14 cellular contexts compared by ENCODE assay signal in the genomic region with DNA sequence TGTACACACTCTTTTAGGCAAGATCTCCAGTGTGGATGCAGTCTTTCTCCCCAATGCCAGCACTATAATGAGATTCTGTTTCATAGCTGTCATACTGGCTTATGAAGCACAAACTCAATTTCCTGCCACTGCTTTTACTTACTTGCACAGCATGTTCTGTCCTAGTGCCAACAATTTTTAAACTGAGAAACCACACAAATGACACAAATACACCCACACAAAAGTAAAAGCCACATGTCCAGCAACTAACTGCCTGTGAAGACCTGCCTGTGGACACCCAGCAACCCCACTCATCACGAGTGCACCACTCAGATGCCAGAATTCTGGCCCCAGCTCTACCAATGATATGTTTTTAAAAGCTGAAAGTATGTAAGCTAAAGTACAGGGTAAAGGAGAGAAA. TPM values are rescaled to one million over a fixed set of nuclear protein-coding genes. Genes with fewer than 3 reads are reported as not detected.
DNase-seq lines count a peak whose midpoint lies in the region; ATAC-seq and TF ChIP-seq lines count a peak whose summit lies in the region.
"Had no signal": no experiment of that assay in that cellular context is flagged by ENCODE, and none has a peak within 500 bp of the region (broad histone marks: within the 10 kb centered on the region; RNA-seq: fewer than 3 reads in every experiment).

No MANE protein-coding gene starts in this region.

- H3K79me2 ChIP-seq in OCI-LY7 (ENCODE audit: insufficient read depth, low read depth, low read length) = 0 out of 2 replicates have a peak, but pooled peaks cover 4% of the 10 kb centered on the region

- H3K4me1 ChIP-seq in OCI-LY7 (ENCODE audit: insufficient read depth, low read length, poor library complexity, severe bottlenecking) (no peaks in the 10 kb centered on the region), ascending aorta (no peaks in the 10 kb centered on the region)
- H3K4me1 ChIP-seq: lower lobe of right lung had no signal

- BruUV-seq in OCI-LY7 (replicated peaks; lab: Mats Ljungman, UMichigan) = no TSS peak

- no peak overlapping the region for H3K27ac ChIP-seq in OCI-LY7 (ENCODE audit: low read depth, low read length, poor library complexity, severe bottlenecking)
- no peak overlapping the region for H3K27ac ChIP-seq in ascending aorta
- H3K27ac ChIP-seq: esophagus muscularis mucosa, lower lobe of right lung had no signal

- H3K4me2 ChIP-seq in OCI-LY7 (ENCODE audit: low read length) = no peak overlapping the region

- H3K36me3 Mint-ChIP-seq in central memory CD8-positive, alpha-beta T cell (ENCODE audit: insufficient read depth) = peaks cover 33% of the 10 kb centered on the region
- H3K36me3 Mint-ChIP-seq in natural killer cell = peaks cover 39% of the 10 kb centered on the region

- no peaks in the 10 kb centered on the region for H3K27me3 Mint-ChIP-seq in central memory CD8-positive, alpha-beta T cell
- no peaks in the 10 kb centered on the region for H3K27me3 Mint-ChIP-seq in natural killer cell (ENCODE audit: low read depth in 2 of 2)
- H3K27me3 Mint-ChIP-seq: CD8-positive, alpha-beta memory T cell had no signal

- ATAC-seq in HG03442 (IDR thresholded peaks at IDR 0.05; ENCODE audit: unreplicated experiment) = peak; percentile 62
- ATAC-seq in central memory CD8-positive, alpha-beta T cell (replicated peaks; ENCODE audit: extremely low read depth, poor library complexity, severe bottlenecking) = no peak
- ATAC-seq in natural killer cell = peak; percentile 69 to 76 (median 74)
- ATAC-seq: lower lobe of right lung had no signal

- no peak overlapping the region for H2AFZ ChIP-seq in OCI-LY7 (ENCODE audit: low read length)

- H3K4me1 Mint-ChIP-seq in central memory CD8-positive, alpha-beta T cell = peaks cover 44% of the 10 kb centered on the region
- H3K4me1 Mint-ChIP-seq in natural killer cell = peaks cover 61 to 74% of the 10 kb centered on the region in 2 donors

- H3K36me3 ChIP-seq in OCI-LY7 (ENCODE audit: insufficient read depth, low read length) (peaks cover 65% of the 10 kb centered on the region), ascending aorta (peaks cover 0 to 35% of the 10 kb centered on the region in 2 donors)

- no peaks in the 10 kb centered on the region for H3K27me3 ChIP-seq in ascending aorta
- H3K27me3 ChIP-seq: esophagus muscularis mucosa had no signal

- TF ChIP-seq POLR2A in erythroblast (IDR thresholded peaks at IDR 0.05; ENCODE audit: low read length) = no peak

- CTCF ChIA-PET in OCI-LY7 (lab: Charles Lee; ENCODE audit: unreplicated experiment) = no interaction called here

- H3K27ac Mint-ChIP-seq in central memory CD8-positive, alpha-beta T cell (ENCODE audit: low read depth) = peak overlapping the region; percentile 65
- H3K27ac Mint-ChIP-seq in natural killer cell = peak overlapping the region; percentile 79 to 85

- no peak overlapping the region for H3K4me3 ChIP-seq in OCI-LY7 (ENCODE audit: low read depth, low read length, poor library complexity, severe bottlenecking)
- H3K4me3 ChIP-seq in ascending aorta = no peak overlapping the region
- H3K4me3 ChIP-seq: esophagus muscularis mucosa, lower lobe of right lung had no signal

- intact Hi-C loops in natural killer cell (cut with micrococcal nuclease) (no loop called here), OCI-LY7 (cut with micrococcal nuclease; ENCODE audit: unreplicated experiment) (no loop called here), ascending aorta (cut with DNase I) (no loop called here)

- TF ChIP-seq CTCF in natural killer cell (IDR thresholded peaks at IDR 0.05) (no peak), OCI-LY7 (conservative IDR thresholded peaks at IDR 0.05; ENCODE audit: low read length) (no peak), ascending aorta (IDR thresholded peaks at IDR 0.05) (no peak)

- H3K9me3 Mint-ChIP-seq in central memory CD8-positive, alpha-beta T cell = peaks cover 6% of the 10 kb centered on the region
- H3K9me3 Mint-ChIP-seq in natural killer cell = peaks cover 0 to 3% of the 10 kb centered on the region in 2 donors
- H3K9me3 Mint-ChIP-seq: CD8-positive, alpha-beta memory T cell had no signal

- DNase-seq in EL (peak; percentile 75), natural killer cell (no peak), OCI-LY7 (ENCODE audit: low spot score) (no peak), ascending aorta (ENCODE audit: low spot score in 2 of 2) (no peak), erythroblast (lab: John Stamatoyannopoulos, UW) (no peak)
- DNase-seq in central memory CD8-positive, alpha-beta T cell (ENCODE audit: low spot score in 2 of 2) = no peak
- DNase-seq in activated T-cell treated with anti-CD3 and anti-CD28 coated beads, Interleukin-2, amount 50 U/mL, for 1 hour = no peak
- DNase-seq: activated CD4-positive, alpha-beta T cell treated with anti-CD3 and anti-CD28 coated beads, Interleukin-2, amount 50 U/mL, for 48 hours; amniotic stem cell; CD8-positive, alpha-beta memory T cell; lower lobe of right lung; NCI-H526 had no signal

- POLR2A ChIA-PET in OCI-LY7 (lab: Charles Lee) = interaction anchor here (1.0 kb wide), 1 partner anchor 42 kb away, joined by 4 read pairs; no protein-coding TSS in a partner anchor

- peaks cover 7% of the 10 kb centered on the region; the same call in 1 of the 2 replicates for H3K9me3 ChIP-seq in OCI-LY7 (ENCODE audit: low read length)
- peaks cover 0 to 4% of the 10 kb centered on the region in 2 donors for H3K9me3 ChIP-seq in ascending aorta
- H3K9me3 ChIP-seq: esophagus muscularis mucosa, lower lobe of right lung had no signal

- no peaks in the 10 kb centered on the region for H4K20me1 ChIP-seq in OCI-LY7 (ENCODE audit: insufficient read depth, low read length)

- H3K9me2 ChIP-seq in OCI-LY7 (ENCODE audit: insufficient read depth, low read length) = no peaks in the 10 kb centered on the region

- no peak overlapping the region for H3K4me3 Mint-ChIP-seq in central memory CD8-positive, alpha-beta T cell
- H3K4me3 Mint-ChIP-seq in natural killer cell = peak overlapping the region; percentile 66

RNA-seq across cellular contexts. Expression of gene RNU4ATAC, which starts 29.6 kb away (rescaled TPM):
- total RNA-seq in natural killer cell (not detected), OCI-LY7 (2022) (not detected in 2 replicates), ascending aorta (not detected)
- total RNA-seq in OCI-LY7 (2014; rRNA removed; shearing (Covaris generic)) = not detected in 2 replicates
- total RNA-seq: CD8-positive, alpha-beta memory T cell; esophagus muscularis mucosa had no signal
